In the genomic region with DNA sequence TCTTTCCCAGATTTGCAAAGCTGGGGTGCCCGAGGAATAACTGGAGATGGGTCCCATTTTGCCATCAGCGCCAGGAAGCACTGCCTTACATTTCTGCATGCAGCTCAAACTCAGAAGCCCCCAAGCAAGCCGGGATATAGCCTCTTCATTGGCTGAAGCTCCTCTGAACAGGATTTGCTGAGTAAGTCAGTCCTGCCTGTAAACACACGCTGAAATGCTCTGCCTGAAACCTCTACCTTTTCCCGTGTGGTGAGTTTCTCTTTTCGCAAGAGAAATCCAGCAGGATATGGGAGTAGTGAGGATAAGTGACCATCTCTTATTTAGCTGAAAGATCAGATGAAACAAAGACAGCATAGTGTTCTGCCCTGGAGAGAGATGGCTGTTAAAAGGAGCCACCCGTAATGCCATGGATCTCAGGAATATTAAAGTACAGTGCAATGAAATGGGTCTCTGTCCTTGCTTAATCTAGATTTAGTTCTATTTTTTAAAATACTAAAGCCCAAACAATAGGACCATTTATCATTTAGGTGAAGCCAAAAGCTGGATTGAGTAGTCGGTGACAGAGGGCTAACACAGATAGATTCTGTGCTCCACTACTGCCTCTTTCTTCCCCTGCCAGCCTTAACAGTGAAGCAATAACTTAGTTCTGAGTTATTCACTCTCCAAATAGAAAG, we compare ENCODE assay signal across 17 cellular contexts.
DNase-seq lines count a peak whose midpoint lies in the region; ATAC-seq and TF ChIP-seq lines count a peak whose summit lies in the region.
"Had no signal": no experiment of that assay in that cellular context is flagged by ENCODE, and none has a peak within 500 bp of the region (broad histone marks: within the 10 kb centered on the region; RNA-seq: fewer than 3 reads in every experiment).

No MANE protein-coding gene starts in this region.

- H3K27me3 Mint-ChIP-seq in WTC11 (ENCODE audit: low read depth) (no peaks in the 10 kb centered on the region), osteocyte (ENCODE audit: unreplicated experiment) (peaks cover 24% of the 10 kb centered on the region)
- H3K27me3 Mint-ChIP-seq: activated CD4-positive, alpha-beta memory T cell treated with anti-CD3 and anti-CD28 coated beads for 36 hours had no signal

- H3K9me3 Mint-ChIP-seq in WTC11 (no peaks in the 10 kb centered on the region), osteocyte (ENCODE audit: unreplicated experiment) (no peaks in the 10 kb centered on the region)
- H3K9me3 Mint-ChIP-seq: activated CD4-positive, alpha-beta memory T cell treated with anti-CD3 and anti-CD28 coated beads for 36 hours; activated naive CD4-positive, alpha-beta T cell treated with anti-CD3 and anti-CD28 coated beads, Interleukin-2, amount 50 U/mL, for 72 hours; activated T-cell treated with anti-CD3 and anti-CD28 coated beads, Interleukin-2, amount 50 U/mL, for 24 hours had no signal

- DNase-seq in NCI-H1092 (lab: John Stamatoyannopoulos, UW), result peak; percentile 16
- DNase-seq in WTC11 (ENCODE audit: low spot score), result no peak
- peak; percentile 31 for DNase-seq in iPS-NIHi7 (ENCODE audit: extremely low spot score)
- DNase-seq in posterior cingulate gyrus, result peak in 9 of 10 donors; percentile 20 to 84 (median 41)
- no peak for DNase-seq in osteocyte (ENCODE audit: extremely low spot score, unreplicated experiment)
- DNase-seq in SJCRH30, result no peak
- DNase-seq: activated CD4-positive, alpha-beta memory T cell treated with anti-CD3 and anti-CD28 coated beads for 36 hours; activated T-cell treated with anti-CD3 and anti-CD28 coated beads, Interleukin-2, amount 50 U/mL, for 24 hours; effector memory CD4-positive, alpha-beta T cell; NCI-H2081; NCI-H526; stimulated activated CD4-positive, alpha-beta T cell treated with anti-CD3 and anti-CD28 coated beads, Interleukin-4, amount 100 ng/mL, for 24 hours; testis had no signal

- no peaks in the 10 kb centered on the region for H3K36me3 ChIP-seq in SJCRH30

- peaks cover 3% of the 10 kb centered on the region; the same call in 1 of the 2 replicates for H3K27me3 ChIP-seq in SJCRH30
- H3K27me3 ChIP-seq: testis had no signal

- no peaks in the 10 kb centered on the region for H3K4me1 ChIP-seq in SJCRH30
- H3K4me1 ChIP-seq: testis had no signal

- ATAC-seq in WTC11 (peak; percentile 77), GM21381 (IDR thresholded peaks at IDR 0.05; ENCODE audit: unreplicated experiment) (no peak), HG02571 (IDR thresholded peaks at IDR 0.05; ENCODE audit: unreplicated experiment) (no peak)
- ATAC-seq: activated naive CD4-positive, alpha-beta T cell treated with anti-CD3 and anti-CD28 coated beads, Interleukin-2, amount 50 U/mL, for 72 hours; Panc1 had no signal

- no peak overlapping the region for H3K27ac Mint-ChIP-seq in WTC11
- H3K27ac Mint-ChIP-seq in osteocyte (ENCODE audit: unreplicated experiment), result no peak overlapping the region
- H3K27ac Mint-ChIP-seq: activated CD4-positive, alpha-beta memory T cell treated with anti-CD3 and anti-CD28 coated beads for 36 hours; activated naive CD4-positive, alpha-beta T cell treated with anti-CD3 and anti-CD28 coated beads, Interleukin-2, amount 50 U/mL, for 72 hours; activated T-cell treated with anti-CD3 and anti-CD28 coated beads, Interleukin-2, amount 50 U/mL, for 24 hours had no signal

- no peak overlapping the region for H3K4me3 ChIP-seq in SJCRH30
- H3K4me3 ChIP-seq: testis had no signal

- H3K4me3 Mint-ChIP-seq in WTC11 (no peak overlapping the region), osteocyte (ENCODE audit: unreplicated experiment) (no peak overlapping the region)
- H3K4me3 Mint-ChIP-seq: activated CD4-positive, alpha-beta memory T cell treated with anti-CD3 and anti-CD28 coated beads for 36 hours; activated T-cell treated with anti-CD3 and anti-CD28 coated beads, Interleukin-2, amount 50 U/mL, for 24 hours had no signal

- H3K36me3 Mint-ChIP-seq in WTC11, result no peaks in the 10 kb centered on the region
- H3K36me3 Mint-ChIP-seq in osteocyte (ENCODE audit: unreplicated experiment), result no peaks in the 10 kb centered on the region
- H3K36me3 Mint-ChIP-seq: activated CD4-positive, alpha-beta memory T cell treated with anti-CD3 and anti-CD28 coated beads for 36 hours; activated naive CD4-positive, alpha-beta T cell treated with anti-CD3 and anti-CD28 coated beads, Interleukin-2, amount 50 U/mL, for 72 hours had no signal

- TF ChIP-seq CTCF in WTC11 (IDR thresholded peaks at IDR 0.05), result no peak
- TF ChIP-seq CTCF in osteocyte (IDR thresholded peaks at IDR 0.05), result no peak

- H3K27ac ChIP-seq in SJCRH30, result no peak overlapping the region
- H3K27ac ChIP-seq: testis had no signal

- POLR2A ChIA-PET in WTC11 (lab: Charles Lee), result no interaction called here

- intact Hi-C loops in posterior cingulate gyrus (cut with DNase I), result no loop called here

- 0 out of 2 replicates have a peak, but pooled peaks cover 2% of the 10 kb centered on the region for H3K4me1 Mint-ChIP-seq in WTC11
- no peaks in the 10 kb centered on the region for H3K4me1 Mint-ChIP-seq in osteocyte (ENCODE audit: unreplicated experiment)

- H3K9me3 ChIP-seq in SJCRH30 (replicated peaks), result no peaks in the 10 kb centered on the region
- H3K9me3 ChIP-seq: testis had no signal

- CTCF ChIA-PET in WTC11 (lab: Charles Lee), result interaction anchor here (1.3 to 2.0 kb wide), 4 partner anchors 42 to 523 kb away, joined by 4 to 9 read pairs (median 8); no protein-coding TSS in a partner anchor

TF ChIP-seq in WTC11, 78 proteins besides CTCF, POLR2A, EP300 and RAD21:
- TF ChIP-seq CREM (CRISPR knock-in tag; IDR thresholded peaks at IDR 0.05), result no peak
- no peak for TF ChIP-seq NFE2L1 (CRISPR knock-in tag; IDR thresholded peaks at IDR 0.05)
- TF ChIP-seq ZNF263 (CRISPR knock-in tag; IDR thresholded peaks at IDR 0.05; ENCODE audit: low read depth), result no peak
- no peak for TF ChIP-seq NR2C2 (CRISPR knock-in tag; IDR thresholded peaks at IDR 0.05)
- no peak for TF ChIP-seq HMGA2 (CRISPR knock-in tag; IDR thresholded peaks at IDR 0.05)
- TF ChIP-seq TEAD4 (CRISPR knock-in tag; IDR thresholded peaks at IDR 0.05), result no peak
- TF ChIP-seq FOXK1 (CRISPR knock-in tag; IDR thresholded peaks at IDR 0.05), result no peak
- TF ChIP-seq, protein P1, sequence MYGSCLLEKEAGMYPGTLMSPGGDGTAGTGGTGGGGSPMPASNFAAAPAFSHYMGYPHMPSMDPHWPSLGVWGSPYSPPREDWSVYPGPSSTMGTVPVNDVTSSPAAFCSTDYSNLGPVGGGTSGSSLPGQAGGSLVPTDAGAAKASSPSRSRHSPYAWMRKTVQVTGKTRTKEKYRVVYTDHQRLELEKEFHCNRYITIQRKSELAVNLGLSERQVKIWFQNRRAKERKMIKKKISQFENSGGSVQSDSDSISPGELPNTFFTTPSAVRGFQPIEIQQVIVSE (CRISPR knock-in tag; IDR thresholded peaks at IDR 0.05; ENCODE audit: borderline replicate concordance), result no peak
- no peak for TF ChIP-seq ATF1 (CRISPR knock-in tag; IDR thresholded peaks at IDR 0.05)
- no peak for TF ChIP-seq HMGXB4 (CRISPR knock-in tag; IDR thresholded peaks at IDR 0.05)
- no peak for TF ChIP-seq FOXJ3 (CRISPR knock-in tag; IDR thresholded peaks at IDR 0.05; ENCODE audit: borderline replicate concordance)
- no peak for TF ChIP-seq ZNF671 (CRISPR knock-in tag; IDR thresholded peaks at IDR 0.05)

Comparison
In these comparisons a context has a peak if more than half of its experiments do, and no peak if none do; other contexts are left out.
1. DNase-seq: peak in NCI-H1092 (single experiment), iPS-NIHi7 (single experiment) and posterior cingulate gyrus (9 of 10); none in WTC11 (single experiment), osteocyte (single experiment) and SJCRH30 (0 of 2).